ENCODE assay signal across 26 cellular contexts in genomic region chr20:45463113-45463512, GRCh38. TPM values are rescaled to one million over a fixed set of nuclear protein-coding genes. Genes with fewer than 3 reads are reported as not detected.
"Had no signal": no experiment of that assay in that cellular context is flagged by ENCODE, and none has a peak within 500 bp of the region (broad histone marks: within the 10 kb centered on the region; RNA-seq: fewer than 3 reads in every experiment).

No MANE protein-coding gene starts in this region.

- DNase-seq: activated B cell treated with CpG ODN at 0.5 μM for 24 hours; activated CD4-positive, alpha-beta T cell treated with anti-CD3 and anti-CD28 coated beads for 1 hour; activated CD4-positive, alpha-beta T cell treated with anti-CD3 and anti-CD28 coated beads, Interleukin-2, amount 10 ng/mL, durations not matched to agents 24 days and 14 days; activated CD4-positive, alpha-beta T cell treated with anti-CD3 and anti-CD28 coated beads, Interleukin-2, amount 50 U/mL, for 48 hours; activated gamma-delta T cell; activated naive CD4-positive, alpha-beta T cell treated with anti-CD3 and anti-CD28 coated beads for 36 hours; activated T-cell treated with anti-CD3 and anti-CD28 coated beads, Interleukin-2, amount 50 U/mL, for 4 hours; amygdala; NCI-H1092; NCI-H1417; NCI-H1930; NCI-H2171 treated with DMSO at 0.1 percent for 48 hours; NCI-H226; NCI-H526; NK-92 treated with Interleukin-12 subunit alpha and Interleukin-12 subunit beta, amount 100 ng/mL, for 24 hours; Peyer's patch; SHP77 had no signal

- H3K4me3 ChIP-seq: Peyer's patch, SJSA1 had no signal

- H3K36me3 Mint-ChIP-seq: brain had no signal

- H3K9me3 ChIP-seq: Peyer's patch, SJSA1 had no signal

- H3K4me1 Mint-ChIP-seq: activated B cell treated with CpG ODN at 0.5 μM for 24 hours; activated CD4-positive, alpha-beta T cell treated with anti-CD3 and anti-CD28 coated beads, Interleukin-2, amount 10 ng/mL, durations not matched to agents 24 days and 14 days; central memory CD8-positive, alpha-beta T cell had no signal

- H3K4me1 ChIP-seq: Peyer's patch, SJSA1 had no signal

- H3K27ac ChIP-seq: Peyer's patch, RWPE1, SJSA1 had no signal

- H3K27me3 ChIP-seq: Peyer's patch had no signal

- H3K4me3 Mint-ChIP-seq: activated B cell treated with CpG ODN at 0.5 μM for 24 hours; activated CD4-positive, alpha-beta T cell treated with anti-CD3 and anti-CD28 coated beads, Interleukin-2, amount 10 ng/mL, durations not matched to agents 24 days and 14 days; activated naive CD4-positive, alpha-beta T cell treated with anti-CD3 and anti-CD28 coated beads for 36 hours; activated naive CD8-positive, alpha-beta T cell; activated T-cell treated with anti-CD3 and anti-CD28 coated beads, Interleukin-2, amount 50 U/mL, for 4 hours; brain; central memory CD8-positive, alpha-beta T cell; T-helper 1 cell treated with Interleukin-12 subunit alpha and Interleukin-12 subunit beta and Interleukin-4 antibody, amounts not matched to agents 30 μg/mL and 1 μg/mL, for 36 hours had no signal

- H3K27ac Mint-ChIP-seq: activated B cell treated with CpG ODN at 0.5 μM for 24 hours; activated CD4-positive, alpha-beta T cell treated with anti-CD3 and anti-CD28 coated beads, Interleukin-2, amount 10 ng/mL, durations not matched to agents 24 days and 14 days; activated naive CD4-positive, alpha-beta T cell treated with anti-CD3 and anti-CD28 coated beads for 36 hours; activated naive CD8-positive, alpha-beta T cell; brain; T-helper 1 cell treated with Interleukin-12 subunit alpha and Interleukin-12 subunit beta and Interleukin-4 antibody, amounts not matched to agents 30 μg/mL and 1 μg/mL, for 36 hours had no signal

- FAIRE-seq: astrocyte had no signal

- H3K9me3 Mint-ChIP-seq: activated B cell treated with CpG ODN at 0.5 μM for 24 hours; activated CD4-positive, alpha-beta T cell treated with anti-CD3 and anti-CD28 coated beads, Interleukin-2, amount 10 ng/mL, durations not matched to agents 24 days and 14 days; activated naive CD4-positive, alpha-beta T cell treated with anti-CD3 and anti-CD28 coated beads for 36 hours; activated T-cell treated with anti-CD3 and anti-CD28 coated beads, Interleukin-2, amount 50 U/mL, for 4 hours; brain; central memory CD8-positive, alpha-beta T cell; T-helper 1 cell treated with Interleukin-12 subunit alpha and Interleukin-12 subunit beta and Interleukin-4 antibody, amounts not matched to agents 30 μg/mL and 1 μg/mL, for 36 hours had no signal

- H3K36me3 ChIP-seq: Peyer's patch, SJSA1 had no signal

RNA-seq across cellular contexts. Expression of gene WFDC2, which starts 6.4 kb away (rescaled TPM):
- total RNA-seq: activated CD4-positive, alpha-beta T cell treated with anti-CD3 and anti-CD28 coated beads, Interleukin-2, amount 10 ng/mL, durations not matched to agents 24 days and 14 days; MCF 10A; NCI-H460; SJSA1 had no signal

RNA-seq across cellular contexts. Expression of gene SPINT3, which starts 52.3 kb away (rescaled TPM):
- total RNA-seq: activated B cell treated with CpG ODN at 0.5 μM for 24 hours; activated CD4-positive, alpha-beta T cell treated with anti-CD3 and anti-CD28 coated beads, Interleukin-2, amount 10 ng/mL, durations not matched to agents 24 days and 14 days; activated naive CD4-positive, alpha-beta T cell treated with anti-CD3 and anti-CD28 coated beads for 36 hours; activated T-cell treated with anti-CD3 and anti-CD28 coated beads, Interleukin-2, amount 50 U/mL, for 4 hours; astrocyte; MCF 10A; NCI-H460; Peyer's patch; SJSA1 had no signal
